In the genomic region with DNA sequence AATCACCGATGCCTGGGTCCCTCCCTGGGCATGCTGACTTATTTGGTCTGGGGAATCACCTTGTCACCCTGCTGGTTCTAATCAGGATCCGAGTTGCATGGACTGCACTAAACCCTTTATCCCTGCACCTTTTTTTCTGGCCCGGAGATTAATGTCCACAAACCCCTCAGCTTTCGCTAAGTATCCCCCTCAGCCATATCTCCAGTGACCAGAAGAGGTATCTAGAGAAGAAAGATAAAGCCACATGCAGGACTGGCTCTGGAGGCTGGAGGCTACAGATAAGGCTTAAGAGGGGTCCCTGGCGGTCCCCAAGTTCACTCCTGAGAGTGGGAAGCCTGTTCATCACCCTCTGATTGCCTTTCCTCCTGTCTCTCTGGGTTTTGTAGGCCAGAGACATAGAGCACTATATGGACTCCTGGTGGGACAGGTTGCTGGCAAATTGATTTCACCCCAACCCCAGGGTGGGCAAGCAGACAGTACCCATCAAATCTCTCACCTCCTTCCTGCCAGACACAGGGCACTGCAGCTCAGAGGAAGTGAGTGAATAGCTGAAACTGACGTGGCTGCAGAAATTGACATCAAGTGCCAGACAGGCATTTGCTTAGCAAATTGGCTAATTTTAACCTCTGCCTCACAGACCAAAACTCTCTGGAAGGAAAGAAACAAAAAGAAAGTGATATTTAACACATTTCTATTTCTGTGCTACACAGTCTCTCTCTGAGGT, we compare ENCODE assay signal across 1 cellular context.
TF ChIP-seq lines count a peak whose summit lies in the region.

No MANE protein-coding gene starts in this region.

TF ChIP-seq in K562, 482 proteins besides CTCF, POLR2A, EP300 and RAD21 (continued from another document):
- no peak for TF ChIP-seq BRF1 (IDR thresholded peaks at IDR 0.05; ENCODE audit: borderline replicate concordance, extremely low read depth, insufficient read length)
- peak; percentile 84 for TF ChIP-seq TAL1 (IDR thresholded peaks at IDR 0.05)
- no peak for TF ChIP-seq RBM17 (IDR thresholded peaks at IDR 0.05; ENCODE audit: borderline replicate concordance, low read depth, low read length)
- TF ChIP-seq, protein P1, sequence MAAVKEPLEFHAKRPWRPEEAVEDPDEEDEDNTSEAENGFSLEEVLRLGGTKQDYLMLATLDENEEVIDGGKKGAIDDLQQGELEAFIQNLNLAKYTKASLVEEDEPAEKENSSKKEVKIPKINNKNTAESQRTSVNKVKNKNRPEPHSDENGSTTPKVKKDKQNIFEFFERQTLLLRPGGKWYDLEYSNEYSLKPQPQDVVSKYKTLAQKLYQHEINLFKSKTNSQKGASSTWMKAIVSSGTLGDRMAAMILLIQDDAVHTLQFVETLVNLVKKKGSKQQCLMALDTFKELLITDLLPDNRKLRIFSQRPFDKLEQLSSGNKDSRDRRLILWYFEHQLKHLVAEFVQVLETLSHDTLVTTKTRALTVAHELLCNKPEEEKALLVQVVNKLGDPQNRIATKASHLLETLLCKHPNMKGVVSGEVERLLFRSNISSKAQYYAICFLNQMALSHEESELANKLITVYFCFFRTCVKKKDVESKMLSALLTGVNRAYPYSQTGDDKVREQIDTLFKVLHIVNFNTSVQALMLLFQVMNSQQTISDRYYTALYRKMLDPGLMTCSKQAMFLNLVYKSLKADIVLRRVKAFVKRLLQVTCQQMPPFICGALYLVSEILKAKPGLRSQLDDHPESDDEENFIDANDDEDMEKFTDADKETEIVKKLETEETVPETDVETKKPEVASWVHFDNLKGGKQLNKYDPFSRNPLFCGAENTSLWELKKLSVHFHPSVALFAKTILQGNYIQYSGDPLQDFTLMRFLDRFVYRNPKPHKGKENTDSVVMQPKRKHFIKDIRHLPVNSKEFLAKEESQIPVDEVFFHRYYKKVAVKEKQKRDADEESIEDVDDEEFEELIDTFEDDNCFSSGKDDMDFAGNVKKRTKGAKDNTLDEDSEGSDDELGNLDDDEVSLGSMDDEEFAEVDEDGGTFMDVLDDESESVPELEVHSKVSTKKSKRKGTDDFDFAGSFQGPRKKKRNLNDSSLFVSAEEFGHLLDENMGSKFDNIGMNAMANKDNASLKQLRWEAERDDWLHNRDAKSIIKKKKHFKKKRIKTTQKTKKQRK (IDR thresholded peaks at IDR 0.05; ENCODE audit: borderline replicate concordance, low read depth, low read length), result no peak
- TF ChIP-seq, protein P2, sequence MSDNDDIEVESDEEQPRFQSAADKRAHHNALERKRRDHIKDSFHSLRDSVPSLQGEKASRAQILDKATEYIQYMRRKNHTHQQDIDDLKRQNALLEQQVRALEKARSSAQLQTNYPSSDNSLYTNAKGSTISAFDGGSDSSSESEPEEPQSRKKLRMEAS (CRISPR knock-in tag; IDR thresholded peaks at IDR 0.05), result no peak
- no peak for TF ChIP-seq ZNF586 (CRISPR knock-in tag; conservative IDR thresholded peaks at IDR 0.05)
- no peak for TF ChIP-seq ZFX (CRISPR knock-in tag; IDR thresholded peaks at IDR 0.05)
- peak; percentile 81 for TF ChIP-seq CBFA2T2 (conservative IDR thresholded peaks at IDR 0.05)
- peak; percentile 59; the same call in 1 of the 2 replicates for TF ChIP-seq PML (IDR thresholded peaks at IDR 0.05; ENCODE audit: low read length)
- TF ChIP-seq SMARCA4 (IDR thresholded peaks at IDR 0.05), result peak; percentile 16; the same call in 1 of the 2 replicates
- 0 out of 2 replicates have a peak, but pooled peaks have one; percentile 42 for TF ChIP-seq POLR2AphosphoS5 (IDR thresholded peaks at IDR 0.05; ENCODE audit: control insufficient read depth, insufficient read depth, low read depth, low read length)
